Comparison of ENCODE assay signal across 8 cellular contexts in genomic region chr20:44384423-44385027, GRCh38. TPM values are rescaled to one million over a fixed set of nuclear protein-coding genes. Genes with fewer than 3 reads are reported as not detected.
DNase-seq lines count a peak whose midpoint lies in the region; ATAC-seq and TF ChIP-seq lines count a peak whose summit lies in the region.

No MANE protein-coding gene starts in this region.

- no peak overlapping the region for H3K4me3 Mint-ChIP-seq in naive thymus-derived CD8-positive, alpha-beta T cell
- no peak overlapping the region for H3K4me3 Mint-ChIP-seq in stimulated activated naive B cell treated with anti-CD40 and anti-IgM and Interleukin-4, amounts not matched to agents 10 μg/mL and 1 μg/mL and 100 μg/mL, for 72 hours

- H3K27me3 ChIP-seq in OCI-LY3 (ENCODE audit: low read depth, low read length) = peaks cover 14% of the 10 kb centered on the region

- DNase-seq in DMS153 (lab: John Stamatoyannopoulos, UW) (peak; percentile 30), HS-27A (ENCODE audit: low read depth) (peak; percentile 50), erythroblast (lab: John Stamatoyannopoulos, UW) (peak; percentile 79 to 90)
- peak; percentile 95 for DNase-seq in activated CD8-positive, alpha-beta memory T cell treated with anti-CD3 and anti-CD28 coated beads, Interleukin-2, amount 50 U/mL, for 48 hours
- DNase-seq in naive thymus-derived CD8-positive, alpha-beta T cell = peak; percentile 60 to 90 (median 78)
- DNase-seq in stimulated activated naive B cell treated with anti-CD40 and anti-IgM and Interleukin-4, amounts not matched to agents 10 μg/mL and 1 μg/mL and 100 μg/mL, for 72 hours = peak; percentile 63

- TF ChIP-seq CTCF in OCI-LY3 (IDR thresholded peaks at IDR 0.05; ENCODE audit: low read depth, low read length) = peak; percentile 100

- no peaks in the 10 kb centered on the region for H3K79me2 ChIP-seq in OCI-LY3 (ENCODE audit: low read length)

- POLR2A ChIA-PET in naive thymus-derived CD8-positive, alpha-beta T cell (lab: Charles Lee) = interaction anchor here (1.6 to 2.8 kb wide), 2 partner anchors 167 to 225 kb away, joined by 5 to 12 read pairs; no protein-coding TSS in a partner anchor

- TF ChIP-seq POLR2A in erythroblast (IDR thresholded peaks at IDR 0.05; ENCODE audit: low read length) = no peak

- no peaks in the 10 kb centered on the region for H3K9me3 Mint-ChIP-seq in naive thymus-derived CD8-positive, alpha-beta T cell
- no peaks in the 10 kb centered on the region for H3K9me3 Mint-ChIP-seq in stimulated activated naive B cell treated with anti-CD40 and anti-IgM and Interleukin-4, amounts not matched to agents 10 μg/mL and 1 μg/mL and 100 μg/mL, for 72 hours

- H3K4me2 ChIP-seq in OCI-LY3 (ENCODE audit: low read length) = no peak overlapping the region

- no peaks in the 10 kb centered on the region for H3K36me3 Mint-ChIP-seq in naive thymus-derived CD8-positive, alpha-beta T cell
- no peaks in the 10 kb centered on the region for H3K36me3 Mint-ChIP-seq in stimulated activated naive B cell treated with anti-CD40 and anti-IgM and Interleukin-4, amounts not matched to agents 10 μg/mL and 1 μg/mL and 100 μg/mL, for 72 hours

- H4K20me1 ChIP-seq in OCI-LY3 (ENCODE audit: insufficient read depth, low read length) = no peaks in the 10 kb centered on the region

- peak; percentile 79 to 85 for ATAC-seq in naive thymus-derived CD8-positive, alpha-beta T cell
- peak; percentile 82 to 83 for ATAC-seq in stimulated activated naive B cell treated with anti-CD40 and anti-IgM and Interleukin-4, amounts not matched to agents 10 μg/mL and 1 μg/mL and 100 μg/mL, for 72 hours (replicated peaks)
- ATAC-seq in HG03045 (IDR thresholded peaks at IDR 0.05; ENCODE audit: unreplicated experiment) = no peak

- no peak overlapping the region for H3K27ac ChIP-seq in OCI-LY3 (ENCODE audit: low read length)

- H3K9me3 ChIP-seq in OCI-LY3 (ENCODE audit: insufficient read depth, low read length) = no peaks in the 10 kb centered on the region

- peaks cover 1 to 12% (median 10%) of the 10 kb centered on the region in 5 donors for H3K27me3 Mint-ChIP-seq in naive thymus-derived CD8-positive, alpha-beta T cell
- peaks cover 36 to 52% of the 10 kb centered on the region in 2 donors for H3K27me3 Mint-ChIP-seq in stimulated activated naive B cell treated with anti-CD40 and anti-IgM and Interleukin-4, amounts not matched to agents 10 μg/mL and 1 μg/mL and 100 μg/mL, for 72 hours

- no peak overlapping the region for H3K9ac ChIP-seq in OCI-LY3 (ENCODE audit: low read length)

- H3K4me1 ChIP-seq in OCI-LY3 (ENCODE audit: low read length) = peaks cover 15% of the 10 kb centered on the region

- peak overlapping the region in 2 of 10 donors; percentile 8 to 67 for H3K27ac Mint-ChIP-seq in naive thymus-derived CD8-positive, alpha-beta T cell
- H3K27ac Mint-ChIP-seq in stimulated activated naive B cell treated with anti-CD40 and anti-IgM and Interleukin-4, amounts not matched to agents 10 μg/mL and 1 μg/mL and 100 μg/mL, for 72 hours = no peak overlapping the region

- no peak overlapping the region for H3K4me3 ChIP-seq in OCI-LY3 (ENCODE audit: low read length)

- H3K4me1 Mint-ChIP-seq in naive thymus-derived CD8-positive, alpha-beta T cell = peaks cover 5 to 17% (median 9%) of the 10 kb centered on the region in 4 donors
- H3K4me1 Mint-ChIP-seq in stimulated activated naive B cell treated with anti-CD40 and anti-IgM and Interleukin-4, amounts not matched to agents 10 μg/mL and 1 μg/mL and 100 μg/mL, for 72 hours = peaks cover 14 to 25% of the 10 kb centered on the region in 2 donors

- H3K36me3 ChIP-seq in OCI-LY3 (replicated peaks; ENCODE audit: low read depth, low read length) = no peaks in the 10 kb centered on the region

- no peak overlapping the region for H2AFZ ChIP-seq in OCI-LY3 (ENCODE audit: low read depth, low read length)

RNA-seq across cellular contexts. Expression of gene HNF4A, which starts 29.0 kb away (rescaled TPM):
- not detected for total RNA-seq in naive thymus-derived CD8-positive, alpha-beta T cell
- polyA plus RNA-seq in naive thymus-derived CD8-positive, alpha-beta T cell = not detected

RNA-seq across cellular contexts. Expression of gene R3HDML, which starts 47.7 kb away (rescaled TPM):
- not detected for total RNA-seq in naive thymus-derived CD8-positive, alpha-beta T cell
- polyA plus RNA-seq in naive thymus-derived CD8-positive, alpha-beta T cell = not detected

Comparison
In these comparisons a context has a peak if more than half of its experiments do, and no peak if none do; other contexts are left out.
1. DNase-seq: peak in every context shown above with its lines; median percentile 95 in activated CD8-positive, alpha-beta memory T cell treated with anti-CD3 and anti-CD28 coated beads, Interleukin-2, amount 50 U/mL, for 48 hours; 84 in erythroblast; 78 in naive thymus-derived CD8-positive, alpha-beta T cell; 63 in stimulated activated naive B cell treated with anti-CD40 and anti-IgM and Interleukin-4, amounts not matched to agents 10 μg/mL and 1 μg/mL and 100 μg/mL, for 72 hours; 50 in HS-27A; 30 in DMS153.